8 cellular contexts compared by ENCODE assay signal in genomic region chr18:31497711-31498449, GRCh38.
DNase-seq lines count a peak whose midpoint lies in the region; ATAC-seq and TF ChIP-seq lines count a peak whose summit lies in the region.

Gene DSG2, plus strand, starts transcription at chr18:31498177. Its CDS starts 75 bp downstream, at chr18:31498252.

- ATAC-seq in GM18873 (IDR thresholded peaks at IDR 0.05; ENCODE audit: low FRiP score, unreplicated experiment) (peak; percentile 29), HG03039 (IDR thresholded peaks at IDR 0.05; ENCODE audit: unreplicated experiment) (peak; percentile 37)

- no peak for DNase-seq in AG04449 (ENCODE audit: low read depth, low spot score)
- peak; percentile 2 for DNase-seq in NCI-H82 treated with DMSO at 0.1 percent for 48 hours (lab: John Stamatoyannopoulos, UW; ENCODE audit: unreplicated experiment)
- DNase-seq in brain microvascular endothelial cell = no peak
- DNase-seq in islet precursor cell = peak; percentile 90
- DNase-seq in stimulated activated CD4-positive, alpha-beta T cell treated with anti-CD3 and anti-CD28 coated beads, Interleukin-4, amount 100 ng/mL, for 1 hour = peak; percentile 8
- no peak for DNase-seq in COLO829 (ENCODE audit: low spot score)

- in situ Hi-C loops in brain microvascular endothelial cell (cut with HindIII; ENCODE audit: low pct_ligation_motif_present, low sequenced_read_pairs) = no loop called here

- POLR2A ChIA-PET in AG04449 (lab: Yijun Ruan, JAX) = no interaction called here

- no peaks in the 10 kb centered on the region for H3K27me3 ChIP-seq in brain microvascular endothelial cell (replicated peaks)

- H3K27ac ChIP-seq in brain microvascular endothelial cell = peak within 1 kb of the TSS; percentile 6

- H3K4me3 ChIP-seq in AG04449 (ENCODE audit: low read depth, low read length) = peak within 1 kb of the TSS; percentile 32
- H3K4me3 ChIP-seq in brain microvascular endothelial cell (ENCODE audit: low read depth, low read length) = peak within 1 kb of the TSS; percentile 79

- CTCF ChIA-PET in AG04449 (lab: Yijun Ruan, JAX) = no interaction called here

- TF ChIP-seq CTCF in AG04449 (IDR thresholded peaks at IDR 0.05; ENCODE audit: insufficient read depth, low read length, missing control alignments) (no peak), brain microvascular endothelial cell (IDR thresholded peaks at IDR 0.05; ENCODE audit: low read depth, low read length, missing control alignments) (no peak)

- no peaks in the 10 kb centered on the region for H3K36me3 ChIP-seq in brain microvascular endothelial cell (replicated peaks)

Comparison
In these comparisons a context has a peak if more than half of its experiments do, and no peak if none do; other contexts are left out.
1. DNase-seq: peak in NCI-H82 treated with DMSO at 0.1 percent for 48 hours (single experiment), islet precursor cell (single experiment) and stimulated activated CD4-positive, alpha-beta T cell treated with anti-CD3 and anti-CD28 coated beads, Interleukin-4, amount 100 ng/mL, for 1 hour (single experiment); none in AG04449 (single experiment), brain microvascular endothelial cell (single experiment) and COLO829 (single experiment).